ENCODE assay signal across 8 cellular contexts in the genomic region with DNA sequence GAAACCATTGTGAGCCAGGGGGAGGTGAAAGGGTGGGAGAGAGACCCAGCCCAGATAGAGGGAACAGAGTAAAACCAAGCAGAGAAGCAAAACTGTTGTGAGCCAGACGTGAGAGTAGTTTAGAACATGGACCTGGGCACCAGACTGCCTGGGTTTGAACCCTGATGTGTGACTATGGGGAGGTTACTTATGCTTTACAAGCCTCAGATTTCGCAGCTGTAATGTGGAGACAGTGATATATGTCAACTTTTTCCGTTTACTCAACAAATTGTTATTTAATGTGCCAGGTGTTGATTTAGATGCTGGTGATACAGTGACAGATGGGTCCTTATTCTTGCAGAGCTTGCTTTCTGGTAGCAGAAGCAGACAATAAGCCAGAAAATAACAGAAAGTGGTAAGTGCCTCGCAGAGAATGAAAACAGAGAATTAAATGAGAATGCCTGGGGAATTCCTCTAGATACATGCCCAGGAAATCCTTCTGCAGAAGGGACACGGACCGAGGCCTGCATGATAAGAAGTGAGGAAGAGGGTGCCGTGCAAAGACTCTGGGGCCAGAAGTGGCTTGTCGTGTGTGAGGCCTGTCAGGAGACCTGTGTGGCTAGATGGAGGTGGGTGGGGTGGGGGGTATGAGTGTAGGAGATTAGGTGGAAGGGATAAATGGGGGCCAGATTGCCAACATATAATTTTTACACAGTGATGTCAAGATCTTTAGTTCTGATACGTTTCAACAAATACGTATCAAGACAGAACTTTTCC. TPM values are rescaled to one million over a fixed set of nuclear protein-coding genes. Genes with fewer than 3 reads are reported as not detected.
DNase-seq lines count a peak whose midpoint lies in the region; ATAC-seq and TF ChIP-seq lines count a peak whose summit lies in the region.

No MANE protein-coding gene starts in this region.

- DNase-seq in stimulated activated CD4-positive, alpha-beta T cell treated with anti-CD3 and anti-CD28 coated beads, Interleukin-4, amount 100 ng/mL, for 1 hour = peak; percentile 26
- DNase-seq in stimulated activated CD4-positive, alpha-beta T cell treated with anti-CD3 and anti-CD28 coated beads, Interleukin-1b, Interleukin-23, amount 100 ng/mL, for 48 hours = no peak
- peak; percentile 32 for DNase-seq in activated CD8-positive, alpha-beta T cell treated with anti-CD3 and anti-CD28 coated beads, Interleukin-2, amount 10 ng/mL, durations not matched to agents 7 days and 5 days
- DNase-seq in gastrocnemius medialis (no peak), 8988T (no peak), COLO829 (ENCODE audit: low spot score) (no peak), ureter (ENCODE audit: low spot score) (no peak)

- no peak overlapping the region for H3K4me3 ChIP-seq in gastrocnemius medialis

- H3K27ac ChIP-seq in gastrocnemius medialis = peak overlapping the region; percentile 80 to 86 (median 84)

- H3K27ac Mint-ChIP-seq in activated CD8-positive, alpha-beta T cell treated with anti-CD3 and anti-CD28 coated beads, Interleukin-2, amount 10 ng/mL, durations not matched to agents 7 days and 5 days = no peak overlapping the region

- H3K9me3 Mint-ChIP-seq in activated CD8-positive, alpha-beta T cell treated with anti-CD3 and anti-CD28 coated beads, Interleukin-2, amount 10 ng/mL, durations not matched to agents 7 days and 5 days (ENCODE audit: insufficient read depth) = no peaks in the 10 kb centered on the region

- CTCF ChIA-PET in activated CD8-positive, alpha-beta T cell treated with anti-CD3 and anti-CD28 coated beads, Interleukin-2, amount 10 ng/mL, durations not matched to agents 7 days and 5 days (lab: Charles Lee) = interaction anchor here (0.7 kb wide), 1 partner anchor 47 kb away, joined by 3 read pairs; no protein-coding TSS in a partner anchor

- H3K36me3 ChIP-seq in gastrocnemius medialis = no peaks in the 10 kb centered on the region

- no peaks in the 10 kb centered on the region for H3K9me3 ChIP-seq in gastrocnemius medialis

- in situ Hi-C loops in gastrocnemius medialis (cut with MboI; ENCODE audit: low sequenced_read_pairs in 4 of 4) = no loop called here

- ATAC-seq in HG03108 (IDR thresholded peaks at IDR 0.05; ENCODE audit: unreplicated experiment) (peak; percentile 15), gastrocnemius medialis (peak in 1 of 2 donors; percentile 13)
- no peak for ATAC-seq in activated CD8-positive, alpha-beta T cell treated with anti-CD3 and anti-CD28 coated beads, Interleukin-2, amount 10 ng/mL, durations not matched to agents 7 days and 5 days

- TF ChIP-seq POLR2A in gastrocnemius medialis (IDR thresholded peaks at IDR 0.05) = no peak

- H3K27me3 ChIP-seq in gastrocnemius medialis = no peaks in the 10 kb centered on the region

- POLR2A ChIA-PET in activated CD8-positive, alpha-beta T cell treated with anti-CD3 and anti-CD28 coated beads, Interleukin-2, amount 10 ng/mL, durations not matched to agents 7 days and 5 days (lab: Charles Lee) = interaction anchor here (0.9 to 1.0 kb wide), 3 partner anchors 14 to 17 kb away, joined by 3 read pairs; partner anchors contain the start of gene KAT2B

- TF ChIP-seq CTCF in gastrocnemius medialis (IDR thresholded peaks at IDR 0.05 in 4 of 5, conservative IDR thresholded peaks at IDR 0.05 in 1 of 5) = no peak

- peaks cover 42 to 45% of the 10 kb centered on the region in 2 donors for H3K4me1 ChIP-seq in gastrocnemius medialis

- no peaks in the 10 kb centered on the region for H3K27me3 Mint-ChIP-seq in activated CD8-positive, alpha-beta T cell treated with anti-CD3 and anti-CD28 coated beads, Interleukin-2, amount 10 ng/mL, durations not matched to agents 7 days and 5 days (ENCODE audit: low read depth)

- intact Hi-C loops in gastrocnemius medialis (cut with DNase I; ENCODE audit: low total_unique reads) = loop anchor here (2.0 kb wide), 1 partner anchor 14 kb away; the partner anchor contains the start of gene KAT2B

- H3K4me3 Mint-ChIP-seq in activated CD8-positive, alpha-beta T cell treated with anti-CD3 and anti-CD28 coated beads, Interleukin-2, amount 10 ng/mL, durations not matched to agents 7 days and 5 days = no peak overlapping the region

- peaks cover 38% of the 10 kb centered on the region for H3K4me1 Mint-ChIP-seq in activated CD8-positive, alpha-beta T cell treated with anti-CD3 and anti-CD28 coated beads, Interleukin-2, amount 10 ng/mL, durations not matched to agents 7 days and 5 days (ENCODE audit: low read depth)

- H3K36me3 Mint-ChIP-seq in activated CD8-positive, alpha-beta T cell treated with anti-CD3 and anti-CD28 coated beads, Interleukin-2, amount 10 ng/mL, durations not matched to agents 7 days and 5 days (ENCODE audit: low read depth) = peaks cover 27% of the 10 kb centered on the region

RNA-seq across cellular contexts. Expression of gene KAT2B, which starts 15.0 kb away (rescaled TPM):
- total RNA-seq in activated CD8-positive, alpha-beta T cell treated with anti-CD3 and anti-CD28 coated beads, Interleukin-2, amount 10 ng/mL, durations not matched to agents 7 days and 5 days = 100 to 1,000 TPM; 112 to 120 TPM
- total RNA-seq in gastrocnemius medialis (10 to 100 TPM; 39.4 to 87.3 (median 61.1) TPM), ureter (40.2 TPM)

RNA-seq across cellular contexts. Expression of gene PP2D1, which starts 43.1 kb away (rescaled TPM):
- total RNA-seq in activated CD8-positive, alpha-beta T cell treated with anti-CD3 and anti-CD28 coated beads, Interleukin-2, amount 10 ng/mL, durations not matched to agents 7 days and 5 days = not detected
- total RNA-seq in gastrocnemius medialis (not detected), ureter (not detected)

Comparison
In these comparisons a context has a peak if more than half of its experiments do, and no peak if none do; other contexts are left out.
1. DNase-seq: peak in stimulated activated CD4-positive, alpha-beta T cell treated with anti-CD3 and anti-CD28 coated beads, Interleukin-4, amount 100 ng/mL, for 1 hour (single experiment) and activated CD8-positive, alpha-beta T cell treated with anti-CD3 and anti-CD28 coated beads, Interleukin-2, amount 10 ng/mL, durations not matched to agents 7 days and 5 days (single experiment); none in stimulated activated CD4-positive, alpha-beta T cell treated with anti-CD3 and anti-CD28 coated beads, Interleukin-1b, Interleukin-23, amount 100 ng/mL, for 48 hours (single experiment), gastrocnemius medialis (0 of 2), 8988T (single experiment), COLO829 (single experiment) and ureter (single experiment).